In the genomic region with DNA sequence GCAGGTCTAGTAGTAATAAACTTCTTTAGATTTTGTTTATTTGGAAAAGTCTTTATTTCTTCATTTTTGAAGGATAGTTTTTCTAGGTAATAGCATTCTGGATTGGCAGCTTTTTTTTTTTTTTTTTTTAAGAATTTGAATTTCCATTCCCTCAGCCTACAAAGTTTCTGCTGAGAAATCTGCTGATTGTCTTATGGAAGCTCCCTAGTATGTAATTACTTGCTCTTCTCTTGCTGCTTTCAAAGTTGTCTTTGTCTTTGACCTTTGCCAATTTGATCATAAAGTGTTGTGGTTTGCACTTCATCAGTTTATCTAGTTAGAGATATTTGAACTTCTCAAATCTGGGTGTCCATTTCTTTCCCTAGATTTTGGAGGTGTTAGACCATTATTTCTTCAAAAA, we compare ENCODE assay signal across 29 cellular contexts.
"Had no signal": no experiment of that assay in that cellular context is flagged by ENCODE, and none has a peak within 500 bp of the region (broad histone marks: within the 10 kb centered on the region; RNA-seq: fewer than 3 reads in every experiment).

No MANE protein-coding gene starts in this region.

- H3K27me3 ChIP-seq: ascending aorta, breast epithelium, cardiac muscle cell, dorsolateral prefrontal cortex had no signal

- H3K36me3 ChIP-seq: ascending aorta, breast epithelium, cardiac muscle cell had no signal

- DNase-seq: activated CD4-positive, alpha-beta memory T cell treated with anti-CD3 and anti-CD28 coated beads, Interleukin-2, amount 10 ng/mL, durations not matched to agents 7 days and 5 days; activated CD4-positive, alpha-beta T cell treated with anti-CD3 and anti-CD28 coated beads for 1 hour; activated CD4-positive, alpha-beta T cell treated with anti-CD3 and anti-CD28 coated beads for 4 hours; activated CD4-positive, alpha-beta T cell treated with anti-CD3 and anti-CD28 coated beads, Interleukin-2, amount 10 ng/mL, durations not matched to agents 7 days and 5 days; activated CD4-positive, alpha-beta T cell treated with anti-CD3 and anti-CD28 coated beads, Interleukin-2, amount 50 U/mL, for 4 hours; activated CD8-positive, alpha-beta memory T cell treated with anti-CD3 and anti-CD28 coated beads, Interleukin-2, amount 50 U/mL, for 48 hours; activated gamma-delta T cell; activated naive CD4-positive, alpha-beta T cell; activated naive CD4-positive, alpha-beta T cell treated with anti-CD3 and anti-CD28 coated beads, Interleukin-2, amount 10 ng/mL, durations not matched to agents 7 days and 5 days; activated naive CD8-positive, alpha-beta T cell treated with anti-CD3 and anti-CD28 coated beads, Interleukin-2, amount 10 ng/mL, durations not matched to agents 7 days and 5 days; activated T-cell treated with anti-CD3 and anti-CD28 coated beads for 4 hours; activated T-cell treated with anti-CD3 and anti-CD28 coated beads, Interleukin-2, amount 50 U/mL, for 24 hours; activated T-cell treated with anti-CD3 and anti-CD28 coated beads, Interleukin-2, amount 50 U/mL, for 72 hours; central memory CD4-positive, alpha-beta T cell; dorsolateral prefrontal cortex; effector memory CD4-positive, alpha-beta T cell; endodermal cell; foreskin fibroblast; head of caudate nucleus; T-helper 2 cell had no signal

- H3K27ac ChIP-seq: ascending aorta, breast epithelium, cardiac muscle cell, coronary artery, dorsolateral prefrontal cortex, VCaP had no signal

- FAIRE-seq: TTC549 had no signal

- H3K4me3 ChIP-seq: ascending aorta, breast epithelium, cardiac muscle cell, coronary artery, dorsolateral prefrontal cortex had no signal

- ATAC-seq: activated naive CD4-positive, alpha-beta T cell treated with anti-CD3 and anti-CD28 coated beads, Interleukin-2, amount 50 U/mL, for 72 hours; activated T-cell treated with anti-CD3 and anti-CD28 coated beads, Interleukin-2, amount 50 U/mL, for 72 hours; esophagus mucosa; WTC11 had no signal

- H3K4me1 ChIP-seq: breast epithelium had no signal
